ENCODE assay signal across 25 cellular contexts in genomic region chr14:69073429-69073828, GRCh38.
DNase-seq lines count a peak whose midpoint lies in the region; ATAC-seq, FAIRE-seq and TF ChIP-seq lines count a peak whose summit lies in the region.
"Had no signal": no experiment of that assay in that cellular context is flagged by ENCODE, and none has a peak within 500 bp of the region (broad histone marks: within the 10 kb centered on the region; RNA-seq: fewer than 3 reads in every experiment).

No MANE protein-coding gene starts in this region.

- no peaks in the 10 kb centered on the region for H3K79me2 ChIP-seq in H1 (ENCODE audit: control insufficient read depth in 1 of 2, insufficient read depth in 2 of 2, low read length in 2 of 2)

- no peak for FAIRE-seq in H1 (lab: Jason Lieb, UNC)
- FAIRE-seq: GM12878, K562 had no signal

- no peaks in the 10 kb centered on the region for H3K9me3 ChIP-seq in Caco-2
- H3K9me3 ChIP-seq in H1 (ENCODE audit: insufficient read depth in 2 of 2, low read depth in 1 of 2, low read length in 1 of 2) = no peaks in the 10 kb centered on the region

- DNase-seq in CD14-positive monocyte (ENCODE audit: low spot score) (no peak), Caco-2 (no peak), H1 (ENCODE audit: low read depth in 1 of 2, low spot score in 2 of 2) (no peak), NCI-H146 (lab: John Stamatoyannopoulos, UW) (no peak)
- DNase-seq in stimulated activated effector memory CD8-positive, alpha-beta T cell treated with anti-CD3 and anti-CD28 coated beads, Interleukin-12 subunit alpha, Interleukin-12 subunit beta, amount 100 ng/mL, for 72 hours (ENCODE audit: low spot score in 2 of 2) = no peak
- DNase-seq in effector CD4-positive, alpha-beta T cell = no peak
- DNase-seq: C1 segment of cervical spinal cord; CD8-positive, alpha-beta T cell; DMS 273 treated with DMSO at 0.1 percent for 48 hours; DMS79; EL; GDM1; GOT3; HCEC 1CT; NCI-H1105; NCI-H2029; NCI-H446; NCI-H524 treated with DMSO at 0.1 percent for 48 hours; PC-9; SJCRH30 had no signal

- no peak overlapping the region for H2BK15ac ChIP-seq in H1 (ENCODE audit: low read length)

- H3K27ac Mint-ChIP-seq in CD14-positive monocyte (peak overlapping the region; percentile 20 to 86 (median 38)), Caco-2 (ENCODE audit: unreplicated experiment) (peak overlapping the region; percentile 35)
- H3K27ac Mint-ChIP-seq in stimulated activated effector memory CD8-positive, alpha-beta T cell treated with anti-CD3 and anti-CD28 coated beads, Interleukin-12 subunit alpha, Interleukin-12 subunit beta, amount 100 ng/mL, for 72 hours = peak overlapping the region; percentile 4
- H3K27ac Mint-ChIP-seq: CD8-positive, alpha-beta T cell had no signal

- H3K56ac ChIP-seq in H1 (replicated peaks; ENCODE audit: insufficient read length, low read depth, low read length) = no peak overlapping the region

- H3K79me1 ChIP-seq in H1 (ENCODE audit: low read depth, low read length) = no peaks in the 10 kb centered on the region; the same call in 1 of the 2 replicates

- WGBS in H1 (ENCODE audit: extremely low coverage in 1 of 2, insufficient coverage in 1 of 2, insufficient read length in 1 of 2, insufficient replicate concordance in 2 of 2, low coverage in 1 of 2, low lambda C conversion rate in 2 of 2, missing lambda C conversion rate in 1 of 2), 2 experiments = 67% methylated on average over 5 of the region's 5 CpGs; no CpG with 5 or more reads in 1 of the 2 experiments

- CTCF ChIA-PET in Caco-2 (lab: Charles Lee) = interaction anchor here (0.7 kb wide), 1 partner anchor 141 kb away, joined by 6 read pairs; no protein-coding TSS in a partner anchor
- CTCF ChIA-PET in H1 (lab: Charles Lee; ENCODE audit: partially characterized antibody) = interaction anchor here (0.7 to 1.6 kb wide), 8 partner anchors 9 to 284 kb away, joined by 3 to 4 read pairs (median 3); no protein-coding TSS in a partner anchor

- H3K27me3 ChIP-seq in Caco-2 (replicated peaks; ENCODE audit: control insufficient read depth, insufficient read depth, low read length) (no peaks in the 10 kb centered on the region), H1 (replicated peaks in 1 of 4; ENCODE audit: control insufficient read depth in 3 of 4, extremely low read depth in 1 of 4, insufficient read depth in 3 of 4, low read length in 3 of 4) (no peaks in the 10 kb centered on the region)
- H3K27me3 ChIP-seq: SJCRH30 had no signal

- H3K14ac ChIP-seq in H1 (ENCODE audit: insufficient read length) = no peak overlapping the region

- H3K36me3 ChIP-seq in Caco-2 (ENCODE audit: control insufficient read depth, insufficient read depth, low read length) (no peaks in the 10 kb centered on the region; the same call in 1 of the 2 replicates), H1 (ENCODE audit: control insufficient read depth in 2 of 4, insufficient read depth in 4 of 4, low read length in 3 of 4) (peaks cover 0 to 4% (median 0%) of the 10 kb centered on the region in 4 experiments; a peak in 2 of 8 replicates)

- TSS peak; percentile 13 for BruUV-seq in Caco-2 (replicated peaks; lab: Mats Ljungman, UMichigan)

- H3K36me3 Mint-ChIP-seq in CD14-positive monocyte = peaks cover 42 to 64% of the 10 kb centered on the region in 2 donors
- peaks cover 42% of the 10 kb centered on the region for H3K36me3 Mint-ChIP-seq in Caco-2 (ENCODE audit: insufficient read depth, unreplicated experiment)
- peaks cover 66% of the 10 kb centered on the region for H3K36me3 Mint-ChIP-seq in stimulated activated effector memory CD8-positive, alpha-beta T cell treated with anti-CD3 and anti-CD28 coated beads, Interleukin-12 subunit alpha, Interleukin-12 subunit beta, amount 100 ng/mL, for 72 hours

- TF ChIP-seq CTCF in CD14-positive monocyte (IDR thresholded peaks at IDR 0.05) = no peak
- no peak for TF ChIP-seq CTCF in Caco-2 (IDR thresholded peaks at IDR 0.05; ENCODE audit: insufficient read depth in 1 of 2, low read depth in 1 of 2, low read length in 1 of 2, severe bottlenecking in 1 of 2, unreplicated experiment in 1 of 2)
- no peak for TF ChIP-seq CTCF in H1 (IDR thresholded peaks at IDR 0.05; ENCODE audit: control extremely low read depth in 1 of 3, insufficient read depth in 1 of 3, low read depth in 1 of 3, low read length in 3 of 3)

- H3K27me3 Mint-ChIP-seq in CD14-positive monocyte (ENCODE audit: low read depth in 3 of 3) = no peaks in the 10 kb centered on the region
- no peaks in the 10 kb centered on the region for H3K27me3 Mint-ChIP-seq in Caco-2 (ENCODE audit: insufficient read depth, unreplicated experiment)

- H3K4me1 ChIP-seq in Caco-2 (peaks cover 18% of the 10 kb centered on the region), H1 (replicated peaks in 1 of 4; ENCODE audit: control insufficient read depth in 3 of 4, insufficient read depth in 4 of 4, low read length in 3 of 4) (peaks cover 0 to 3% (median 1%) of the 10 kb centered on the region in 4 experiments; a peak in 2 of 7 replicates)

- no peak overlapping the region for H3K4me3 ChIP-seq in Caco-2 (ENCODE audit: low read depth, low read length)
- H3K4me3 ChIP-seq in H1 (ENCODE audit: extremely low read depth in 1 of 4, insufficient read depth in 2 of 4, low read depth in 3 of 4, low read length in 4 of 4) = no peak overlapping the region
- H3K4me3 ChIP-seq: GM12878, K562, PC-9, SJCRH30 had no signal

- H3K4me2 ChIP-seq in H1 (ENCODE audit: insufficient read depth in 1 of 2, low read depth in 2 of 2, low read length in 2 of 2) = no peak overlapping the region
- H3K4me2 ChIP-seq: PC-9 had no signal

- H2BK120ac ChIP-seq in H1 (replicated peaks; ENCODE audit: low read depth, low read length) = no peak overlapping the region

- H2AFZ ChIP-seq in H1 (ENCODE audit: low read length) = no peak overlapping the region
- H2AFZ ChIP-seq: PC-9 had no signal

- intact Hi-C loops in CD14-positive monocyte (cut with micrococcal nuclease) = no loop called here
- intact Hi-C loops in Caco-2 (cut with micrococcal nuclease; ENCODE audit: unreplicated experiment) = no loop called here

- H3K4me3 Mint-ChIP-seq in CD14-positive monocyte (no peak overlapping the region), Caco-2 (ENCODE audit: unreplicated experiment) (no peak overlapping the region)
- H3K4me3 Mint-ChIP-seq in stimulated activated effector memory CD8-positive, alpha-beta T cell treated with anti-CD3 and anti-CD28 coated beads, Interleukin-12 subunit alpha, Interleukin-12 subunit beta, amount 100 ng/mL, for 72 hours = no peak overlapping the region
- H3K4me3 Mint-ChIP-seq: CD8-positive, alpha-beta T cell had no signal

- no peak overlapping the region for H3K4ac ChIP-seq in H1 (replicated peaks; ENCODE audit: insufficient read length, low read depth, low read length)

- POLR2A ChIA-PET in Caco-2 (lab: Charles Lee) (no interaction called here), H1 (lab: Charles Lee; ENCODE audit: partially characterized antibody) (no interaction called here)

- no peak for TF ChIP-seq EP300 in H1 (IDR thresholded peaks at IDR 0.05; ENCODE audit: borderline replicate concordance in 1 of 2, low read depth in 2 of 2, low read length in 2 of 2)

- peaks cover 0 to 1% of the 10 kb centered on the region in 2 experiments for H4K20me1 ChIP-seq in H1 (replicated peaks in 1 of 2; ENCODE audit: control insufficient read depth in 1 of 2, insufficient read depth in 2 of 2, low read length in 2 of 2)

- no peak overlapping the region for H2BK12ac ChIP-seq in H1 (ENCODE audit: low read depth, low read length)

- no peak overlapping the region for H2BK5ac ChIP-seq in H1 (ENCODE audit: low read depth, low read length)

- H3K9ac ChIP-seq in H1 (replicated peaks in 1 of 4; ENCODE audit: extremely low read depth in 1 of 4, low read depth in 3 of 4, low read length in 3 of 4) = no peak overlapping the region

- no peak for TF ChIP-seq POLR2A in H1 (IDR thresholded peaks at IDR 0.05; ENCODE audit: control extremely low read depth in 1 of 2, low read depth in 2 of 2, low read length in 2 of 2)

- no peak for ATAC-seq in stimulated activated effector memory CD8-positive, alpha-beta T cell treated with anti-CD3 and anti-CD28 coated beads, Interleukin-12 subunit alpha, Interleukin-12 subunit beta, amount 100 ng/mL, for 72 hours
- ATAC-seq in HG03135 (IDR thresholded peaks at IDR 0.05; ENCODE audit: unreplicated experiment) = no peak
- ATAC-seq: CD8-positive, alpha-beta T cell; GM12878; K562; Right ventricle myocardium inferior; SK-N-SH treated with all-trans-retinoic acid at 6 μM for 48 hours had no signal

- H3K4me1 Mint-ChIP-seq in CD14-positive monocyte (peaks cover 37% of the 10 kb centered on the region), Caco-2 (ENCODE audit: low read depth, unreplicated experiment) (peaks cover 12% of the 10 kb centered on the region)
- H3K4me1 Mint-ChIP-seq in stimulated activated effector memory CD8-positive, alpha-beta T cell treated with anti-CD3 and anti-CD28 coated beads, Interleukin-12 subunit alpha, Interleukin-12 subunit beta, amount 100 ng/mL, for 72 hours = peaks cover 21% of the 10 kb centered on the region

- H3K18ac ChIP-seq in H1 (ENCODE audit: extremely low read depth, low read length) = no peak overlapping the region

- H2BK20ac ChIP-seq in H1 (ENCODE audit: low read length) = no peak overlapping the region

- H2AK5ac ChIP-seq in H1 (ENCODE audit: low read depth, low read length) = no peak overlapping the region

- no peak overlapping the region for H3K27ac ChIP-seq in H1 (ENCODE audit: low read depth, low read length)
- H3K27ac ChIP-seq: PC-9, SJCRH30 had no signal

- H4K5ac ChIP-seq in H1 (ENCODE audit: insufficient read length, low read depth, low read length) = no peak overlapping the region

- TF ChIP-seq RAD21 in H1 (IDR thresholded peaks at IDR 0.05 in 1 of 2, conservative IDR thresholded peaks at IDR 0.05 in 1 of 2; ENCODE audit: low read depth in 2 of 2, low read length in 2 of 2) = no peak

- no peaks in the 10 kb centered on the region for H3K23me2 ChIP-seq in H1 (ENCODE audit: low read depth, low read length)

- H3K9me3 Mint-ChIP-seq in CD14-positive monocyte (no peaks in the 10 kb centered on the region), Caco-2 (ENCODE audit: unreplicated experiment) (no peaks in the 10 kb centered on the region)
- H3K9me3 Mint-ChIP-seq in stimulated activated effector memory CD8-positive, alpha-beta T cell treated with anti-CD3 and anti-CD28 coated beads, Interleukin-12 subunit alpha, Interleukin-12 subunit beta, amount 100 ng/mL, for 72 hours = no peaks in the 10 kb centered on the region
- H3K9me3 Mint-ChIP-seq: CD8-positive, alpha-beta T cell had no signal

- no peak overlapping the region for H3K23ac ChIP-seq in H1 (ENCODE audit: insufficient read length)

- H4K8ac ChIP-seq in H1 (ENCODE audit: extremely low read depth, insufficient read depth, low read length) = no peak overlapping the region; the same call in 1 of the 2 replicates

- no peak overlapping the region for H4K91ac ChIP-seq in H1 (replicated peaks; ENCODE audit: insufficient read length, low read length)

TF ChIP-seq in H1, 55 proteins besides CTCF, POLR2A, EP300 and RAD21:
- TF ChIP-seq RBBP5 (IDR thresholded peaks at IDR 0.05; ENCODE audit: borderline replicate concordance, low read depth, low read length) (no peak), KDM1A (IDR thresholded peaks at IDR 0.05; ENCODE audit: borderline replicate concordance, low read length) (peak; percentile 67; the same call in 1 of the 2 replicates)
TF ChIP-seq in H1: peak in this region for 1.
